ENCODE assay signal across 8 cellular contexts in the genomic region with DNA sequence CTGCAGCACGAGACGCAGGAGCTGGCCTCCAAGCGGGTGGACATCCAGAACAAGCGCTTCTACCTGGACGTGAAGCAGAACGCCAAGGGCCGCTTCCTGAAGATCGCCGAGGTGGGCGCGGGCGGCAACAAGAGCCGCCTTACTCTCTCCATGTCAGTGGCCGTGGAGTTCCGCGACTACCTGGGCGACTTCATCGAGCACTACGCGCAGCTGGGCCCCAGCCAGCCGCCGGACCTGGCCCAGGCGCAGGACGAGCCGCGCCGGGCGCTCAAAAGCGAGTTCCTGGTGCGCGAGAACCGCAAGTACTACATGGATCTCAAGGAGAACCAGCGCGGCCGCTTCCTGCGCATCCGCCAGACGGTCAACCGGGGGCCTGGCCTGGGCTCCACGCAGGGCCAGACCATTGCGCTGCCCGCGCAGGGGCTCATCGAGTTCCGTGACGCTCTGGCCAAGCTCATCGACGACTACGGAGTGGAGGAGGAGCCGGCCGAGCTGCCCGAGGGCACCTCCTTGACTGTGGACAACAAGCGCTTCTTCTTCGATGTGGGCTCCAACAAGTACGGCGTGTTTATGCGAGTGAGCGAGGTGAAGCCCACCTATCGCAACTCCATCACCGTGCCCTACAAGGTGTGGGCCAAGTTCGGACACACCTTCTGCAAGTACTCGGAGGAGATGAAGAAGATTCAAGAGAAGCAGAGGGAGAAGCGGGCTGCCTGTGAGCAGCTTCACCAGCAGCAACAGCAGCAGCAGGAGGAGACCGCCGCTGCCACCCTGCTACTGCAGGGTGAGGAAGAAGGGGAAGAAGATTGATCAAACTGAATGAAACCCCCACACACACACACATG. TPM values are rescaled to one million over a fixed set of nuclear protein-coding genes. Genes with fewer than 3 reads are reported as not detected.
A peak's percentile ranks its signal among the peaks of the same experiment; 100 is the strongest.
DNase-seq lines count a peak whose midpoint lies in the region; ATAC-seq and TF ChIP-seq lines count a peak whose summit lies in the region.

No MANE protein-coding gene starts in this region.

- H3K27ac ChIP-seq in right cardiac atrium (ENCODE audit: low read length): peak overlapping the region; percentile 92

- peaks cover 2% of the 10 kb centered on the region for H3K4me1 ChIP-seq in right cardiac atrium (ENCODE audit: control insufficient read depth, insufficient read depth, low read length)

- peak; percentile 66 for DNase-seq in Caki2 (ENCODE audit: low read depth)
- peak; percentile 61 for DNase-seq in HK-2 (ENCODE audit: unreplicated experiment)
- peak in 36 of 58 donors; percentile 18 to 74 (median 52) for DNase-seq in anterior cingulate cortex (lab: John Stamatoyannopoulos, UW)
- DNase-seq in right cardiac atrium: peak; percentile 72 to 87 (median 87)
- DNase-seq in pulmonary artery endothelial cell (ENCODE audit: low read depth, low spot score): peak; percentile 11
- no peak for DNase-seq in DMS153 treated with DMSO at 0.1 percent for 48 hours (lab: John Stamatoyannopoulos, UW; ENCODE audit: unreplicated experiment)

- peak overlapping the region; percentile 77 for H3K4me3 ChIP-seq in right cardiac atrium (ENCODE audit: low read length)

- no peaks in the 10 kb centered on the region for H3K9me3 ChIP-seq in right cardiac atrium (ENCODE audit: control insufficient read depth, low read length)

- WGBS in right cardiac atrium: 3% methylated on average over 65 of the region's 65 CpGs

- no peaks in the 10 kb centered on the region for H3K27me3 ChIP-seq in right cardiac atrium (ENCODE audit: control insufficient read depth, insufficient read depth)

- intact Hi-C loops in right cardiac atrium (cut with DNase I): loop anchor here in 1 of 4 donors (5.0 kb wide), 1 partner anchor 33 kb away; no protein-coding TSS in a partner anchor

- in situ Hi-C loops in Caki2 (cut with HindIII; ENCODE audit: low pct_unique_long_range_greater_than_20kb, low sequenced_read_pairs): no loop called here

- peak; percentile 22 for ATAC-seq in GM19463 (IDR thresholded peaks at IDR 0.05; ENCODE audit: unreplicated experiment)
- peak; percentile 54 for ATAC-seq in SK-N-SH treated with all-trans-retinoic acid at 6 μM for 48 hours
- peak; percentile 71 to 78 for ATAC-seq in right cardiac atrium

TF ChIP-seq in SK-N-SH treated with all-trans-retinoic acid at 6 μM for 48 hours, 23 proteins besides CTCF, POLR2A, EP300 and RAD21:
- TF ChIP-seq, protein P1, sequence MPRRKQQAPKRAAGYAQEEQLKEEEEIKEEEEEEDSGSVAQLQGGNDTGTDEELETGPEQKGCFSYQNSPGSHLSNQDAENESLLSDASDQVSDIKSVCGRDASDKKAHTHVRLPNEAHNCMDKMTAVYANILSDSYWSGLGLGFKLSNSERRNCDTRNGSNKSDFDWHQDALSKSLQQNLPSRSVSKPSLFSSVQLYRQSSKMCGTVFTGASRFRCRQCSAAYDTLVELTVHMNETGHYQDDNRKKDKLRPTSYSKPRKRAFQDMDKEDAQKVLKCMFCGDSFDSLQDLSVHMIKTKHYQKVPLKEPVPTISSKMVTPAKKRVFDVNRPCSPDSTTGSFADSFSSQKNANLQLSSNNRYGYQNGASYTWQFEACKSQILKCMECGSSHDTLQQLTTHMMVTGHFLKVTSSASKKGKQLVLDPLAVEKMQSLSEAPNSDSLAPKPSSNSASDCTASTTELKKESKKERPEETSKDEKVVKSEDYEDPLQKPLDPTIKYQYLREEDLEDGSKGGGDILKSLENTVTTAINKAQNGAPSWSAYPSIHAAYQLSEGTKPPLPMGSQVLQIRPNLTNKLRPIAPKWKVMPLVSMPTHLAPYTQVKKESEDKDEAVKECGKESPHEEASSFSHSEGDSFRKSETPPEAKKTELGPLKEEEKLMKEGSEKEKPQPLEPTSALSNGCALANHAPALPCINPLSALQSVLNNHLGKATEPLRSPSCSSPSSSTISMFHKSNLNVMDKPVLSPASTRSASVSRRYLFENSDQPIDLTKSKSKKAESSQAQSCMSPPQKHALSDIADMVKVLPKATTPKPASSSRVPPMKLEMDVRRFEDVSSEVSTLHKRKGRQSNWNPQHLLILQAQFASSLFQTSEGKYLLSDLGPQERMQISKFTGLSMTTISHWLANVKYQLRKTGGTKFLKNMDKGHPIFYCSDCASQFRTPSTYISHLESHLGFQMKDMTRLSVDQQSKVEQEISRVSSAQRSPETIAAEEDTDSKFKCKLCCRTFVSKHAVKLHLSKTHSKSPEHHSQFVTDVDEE (CRISPR knock-in tag; IDR thresholded peaks at IDR 0.05): no peak
- no peak for TF ChIP-seq ZFP30 (CRISPR knock-in tag; IDR thresholded peaks at IDR 0.05)
- TF ChIP-seq, protein P2, sequence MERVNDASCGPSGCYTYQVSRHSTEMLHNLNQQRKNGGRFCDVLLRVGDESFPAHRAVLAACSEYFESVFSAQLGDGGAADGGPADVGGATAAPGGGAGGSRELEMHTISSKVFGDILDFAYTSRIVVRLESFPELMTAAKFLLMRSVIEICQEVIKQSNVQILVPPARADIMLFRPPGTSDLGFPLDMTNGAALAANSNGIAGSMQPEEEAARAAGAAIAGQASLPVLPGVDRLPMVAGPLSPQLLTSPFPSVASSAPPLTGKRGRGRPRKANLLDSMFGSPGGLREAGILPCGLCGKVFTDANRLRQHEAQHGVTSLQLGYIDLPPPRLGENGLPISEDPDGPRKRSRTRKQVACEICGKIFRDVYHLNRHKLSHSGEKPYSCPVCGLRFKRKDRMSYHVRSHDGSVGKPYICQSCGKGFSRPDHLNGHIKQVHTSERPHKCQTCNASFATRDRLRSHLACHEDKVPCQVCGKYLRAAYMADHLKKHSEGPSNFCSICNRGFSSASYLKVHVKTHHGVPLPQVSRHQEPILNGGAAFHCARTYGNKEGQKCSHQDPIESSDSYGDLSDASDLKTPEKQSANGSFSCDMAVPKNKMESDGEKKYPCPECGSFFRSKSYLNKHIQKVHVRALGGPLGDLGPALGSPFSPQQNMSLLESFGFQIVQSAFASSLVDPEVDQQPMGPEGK (CRISPR knock-in tag; IDR thresholded peaks at IDR 0.05; ENCODE audit: borderline replicate concordance): no peak
- no peak for TF ChIP-seq OSR1 (CRISPR knock-in tag; IDR thresholded peaks at IDR 0.05)
- TF ChIP-seq, protein P3, sequence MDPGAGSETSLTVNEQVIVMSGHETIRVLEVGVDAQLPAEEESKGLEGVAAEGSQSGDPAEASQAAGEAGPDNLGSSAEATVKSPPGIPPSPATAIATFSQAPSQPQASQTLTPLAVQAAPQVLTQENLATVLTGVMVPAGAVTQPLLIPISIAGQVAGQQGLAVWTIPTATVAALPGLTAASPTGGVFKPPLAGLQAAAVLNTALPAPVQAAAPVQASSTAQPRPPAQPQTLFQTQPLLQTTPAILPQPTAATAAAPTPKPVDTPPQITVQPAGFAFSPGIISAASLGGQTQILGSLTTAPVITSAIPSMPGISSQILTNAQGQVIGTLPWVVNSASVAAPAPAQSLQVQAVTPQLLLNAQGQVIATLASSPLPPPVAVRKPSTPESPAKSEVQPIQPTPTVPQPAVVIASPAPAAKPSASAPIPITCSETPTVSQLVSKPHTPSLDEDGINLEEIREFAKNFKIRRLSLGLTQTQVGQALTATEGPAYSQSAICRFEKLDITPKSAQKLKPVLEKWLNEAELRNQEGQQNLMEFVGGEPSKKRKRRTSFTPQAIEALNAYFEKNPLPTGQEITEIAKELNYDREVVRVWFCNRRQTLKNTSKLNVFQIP (CRISPR knock-in tag; IDR thresholded peaks at IDR 0.05; ENCODE audit: borderline replicate concordance, low read depth): no peak; the same call in 1 of the 2 replicates
- TF ChIP-seq ZNF8 (CRISPR knock-in tag; IDR thresholded peaks at IDR 0.05): no peak
- no peak for TF ChIP-seq TOX (CRISPR knock-in tag; IDR thresholded peaks at IDR 0.05; ENCODE audit: borderline replicate concordance)
- no peak for TF ChIP-seq ZC3H10 (CRISPR knock-in tag; IDR thresholded peaks at IDR 0.05)
- TF ChIP-seq ZNF70 (CRISPR knock-in tag; IDR thresholded peaks at IDR 0.05): no peak
- no peak for TF ChIP-seq ARNTL (CRISPR knock-in tag; IDR thresholded peaks at IDR 0.05; ENCODE audit: borderline replicate concordance, low read depth)
- no peak for TF ChIP-seq ZFP3 (CRISPR knock-in tag; IDR thresholded peaks at IDR 0.05)
- TF ChIP-seq ISL1 (CRISPR knock-in tag; IDR thresholded peaks at IDR 0.05): no peak
- no peak for TF ChIP-seq BACH2 (CRISPR knock-in tag; IDR thresholded peaks at IDR 0.05; ENCODE audit: borderline replicate concordance)
- TF ChIP-seq ESRRG (CRISPR knock-in tag; IDR thresholded peaks at IDR 0.05): no peak
- no peak for TF ChIP-seq GLIS3 (CRISPR knock-in tag; IDR thresholded peaks at IDR 0.05)
TF ChIP-seq in SK-N-SH treated with all-trans-retinoic acid at 6 μM for 48 hours: peak in this region for 0.

RNA-seq across cellular contexts. Expression of a gene that starts 0.7 kb away (rescaled TPM):
- total RNA-seq in Caki2 (2014; rRNA removed; shearing (Covaris generic); ENCODE audit: low replicate concordance): 2.6 and 4.5 TPM in 2 replicates
- total RNA-seq in right cardiac atrium: 10 to 100 TPM; 25.7 to 37.1 (median 32.9) TPM
- 6.1 TPM for polyA plus RNA-seq in right cardiac atrium
- 7.0 and 9.8 TPM in 2 replicates for total RNA-seq in pulmonary artery endothelial cell

RNA-seq across cellular contexts. Expression of a gene that starts 11.2 kb away (rescaled TPM):
- 1.5 TPM in 1 of 2 replicates, not detected in the other for total RNA-seq in Caki2 (2014; rRNA removed; shearing (Covaris generic); ENCODE audit: low replicate concordance)
- total RNA-seq in right cardiac atrium (10 to 100 TPM; 14.9 to 20.1 (median 16.9) TPM), pulmonary artery endothelial cell (4.1 and 4.6 TPM in 2 replicates)
- 9.8 TPM for polyA plus RNA-seq in right cardiac atrium

Comparison
In these comparisons a context has a peak if more than half of its experiments do, and no peak if none do; other contexts are left out.
1. ATAC-seq: peak in every context shown above with its lines; median percentile 74 in right cardiac atrium; 54 in SK-N-SH treated with all-trans-retinoic acid at 6 μM for 48 hours; 22 in GM19463.